28 cellular contexts compared by ENCODE assay signal in genomic region chr3:13634615-13635014, GRCh38.
"Had no signal": no experiment of that assay in that cellular context is flagged by ENCODE, and none has a peak within 500 bp of the region (broad histone marks: within the 10 kb centered on the region; RNA-seq: fewer than 3 reads in every experiment).

No MANE protein-coding gene starts in this region.

- DNase-seq: activated B cell treated with CpG ODN at 0.5 μM for 24 hours; activated CD4-positive, alpha-beta memory T cell treated with anti-CD3 and anti-CD28 coated beads for 36 hours; activated CD4-positive, alpha-beta T cell treated with anti-CD3 and anti-CD28 coated beads for 4 hours; activated CD4-positive, alpha-beta T cell treated with anti-CD3 and anti-CD28 coated beads, Interleukin-2, amount 10 ng/mL, durations not matched to agents 24 days and 14 days; activated CD4-positive, alpha-beta T cell treated with anti-CD3 and anti-CD28 coated beads, Interleukin-2, amount 50 U/mL, for 1 hour; activated CD4-positive, alpha-beta T cell treated with anti-CD3 and anti-CD28 coated beads, Interleukin-2, amount 50 U/mL, for 4 hours; activated CD4-positive, CD25-positive, alpha-beta regulatory T cell treated with anti-CD3 and anti-CD28 coated beads, Interleukin-2, amount 50 U/mL, for 72 hours; activated CD8-positive, alpha-beta memory T cell treated with anti-CD3 and anti-CD28 coated beads, Interleukin-2, amount 10 ng/mL, durations not matched to agents 7 days and 5 days; activated CD8-positive, alpha-beta memory T cell treated with anti-CD3 and anti-CD28 coated beads, Interleukin-2, amount 50 U/mL, for 48 hours; activated CD8-positive, alpha-beta T cell treated with anti-CD3 and anti-CD28 coated beads for 36 hours; activated effector memory CD4-positive, alpha-beta T cell treated with Interleukin-2 at 50 U/mL for 16 hours; activated gamma-delta T cell; activated naive CD4-positive, alpha-beta T cell treated with anti-CD3 and anti-CD28 coated beads, Interleukin-2, amount 10 ng/mL, durations not matched to agents 7 days and 5 days; activated naive CD4-positive, alpha-beta T cell treated with Interleukin-2 at 50 U/mL for 16 hours; activated naive CD8-positive, alpha-beta T cell treated with anti-CD3 and anti-CD28 coated beads, Interleukin-2, amount 10 ng/mL, durations not matched to agents 7 days and 5 days; activated naive CD8-positive, alpha-beta T cell treated with anti-CD3 and anti-CD28 coated beads, Interleukin-2, amount 50 U/mL, for 24 hours; activated T-cell treated with anti-CD3 and anti-CD28 coated beads, Interleukin-2, amount 50 U/mL, for 24 hours; activated T-cell treated with anti-CD3 and anti-CD28 coated beads, Interleukin-2, amount 50 U/mL, for 48 hours; amygdala; anterior cingulate cortex; caudate nucleus; cerebellar nuclear complex; T-helper 1 cell; T-helper 2 cell; T-helper 9 cell had no signal

- H3K27me3 ChIP-seq: ascending aorta, cardiac muscle cell had no signal

- ATAC-seq: activated CD8-positive, alpha-beta memory T cell treated with anti-CD3 and anti-CD28 coated beads, Interleukin-2, amount 10 ng/mL, durations not matched to agents 7 days and 5 days; activated CD8-positive, alpha-beta T cell treated with anti-CD3 and anti-CD28 coated beads for 36 hours; activated naive CD8-positive, alpha-beta T cell treated with anti-CD3 and anti-CD28 coated beads, Interleukin-2, amount 50 U/mL, for 24 hours had no signal

- H3K9me3 ChIP-seq: ascending aorta had no signal

- H3K27ac ChIP-seq: ascending aorta, cardiac muscle cell, VCaP had no signal

- H3K4me1 ChIP-seq: ascending aorta had no signal

- H3K4me3 ChIP-seq: ascending aorta, cardiac muscle cell had no signal

- H3K36me3 ChIP-seq: cardiac muscle cell had no signal
